In the genomic region with DNA sequence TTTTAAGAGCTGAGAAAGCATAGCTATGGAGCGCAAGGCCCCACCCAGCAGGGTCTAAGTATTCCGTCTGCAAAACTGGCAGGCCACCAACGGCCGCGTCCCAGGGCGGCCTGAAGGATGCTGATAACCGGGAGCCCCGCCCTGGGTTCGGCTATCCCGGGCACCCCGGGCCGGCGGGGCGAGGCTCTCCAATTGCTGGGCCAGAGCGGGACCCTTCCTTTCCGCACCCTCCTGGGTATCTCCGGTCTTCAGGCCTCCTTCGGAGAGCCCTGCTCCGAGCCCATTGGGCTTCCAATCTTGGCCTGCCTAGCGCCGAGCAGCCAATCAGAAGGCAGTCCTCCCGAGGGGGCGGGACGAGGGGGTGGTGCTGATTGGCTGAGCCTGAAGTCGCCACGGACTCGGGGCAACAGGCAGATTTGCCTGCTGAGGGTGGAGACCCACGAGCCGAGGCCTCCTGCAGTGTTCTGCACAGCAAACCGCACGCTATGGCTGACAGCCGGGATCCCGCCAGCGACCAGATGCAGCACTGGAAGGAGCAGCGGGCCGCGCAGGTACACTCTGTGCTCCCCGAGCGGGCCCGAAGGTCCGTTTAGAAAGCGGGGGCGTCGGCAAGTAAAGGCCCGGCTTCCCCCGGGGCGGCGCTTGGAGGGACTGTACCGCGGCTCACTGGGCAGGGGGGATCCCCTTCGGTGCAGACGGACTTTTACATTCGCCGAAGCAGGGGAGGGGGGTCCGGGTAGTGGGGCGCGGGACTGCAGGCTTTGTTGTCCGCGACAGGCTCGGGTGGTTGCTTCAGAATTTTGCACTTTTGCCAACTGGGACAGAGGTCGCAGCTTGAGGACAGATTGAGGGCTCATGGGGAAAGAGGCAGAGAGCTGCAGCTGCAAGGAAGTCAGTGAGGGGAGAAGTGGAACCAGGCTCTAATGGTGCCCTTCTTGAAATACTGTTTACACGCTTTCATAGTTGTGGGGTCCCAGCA, we compare ENCODE assay signal across 8 cellular contexts.
A peak's percentile ranks its signal among the peaks of the same experiment; 100 is the strongest.
DNase-seq lines count a peak whose midpoint lies in the region; ATAC-seq and FAIRE-seq lines count a peak whose summit lies in the region.

Gene CAT, plus strand, starts transcription at position 406 of the 979 bp plus-strand sequence. Its CDS starts 80 bp downstream, at position 486.

- H3K9ac ChIP-seq in endocrine pancreas (ENCODE audit: control insufficient read depth, insufficient read depth, low read length) = peak within 1 kb of the TSS; percentile 54

- DNase-seq in COLO829 (ENCODE audit: low spot score) (peak; percentile 95), HTR-8/SVneo (ENCODE audit: insufficient read length, low spot score) (peak; percentile 98), NOMO-1 treated with dmso at 0.1 percent for 144 hours (lab: John Stamatoyannopoulos, UW; ENCODE audit: unreplicated experiment) (peak; percentile 98), middle frontal gyrus (ENCODE audit: extremely low spot score, low spot score) (peak; percentile 89)
- DNase-seq in activated CD8-positive, alpha-beta memory T cell treated with anti-CD3 and anti-CD28 coated beads for 48 hours (ENCODE audit: low read depth in 2 of 3, low spot score in 2 of 3) = peak; percentile 87 to 94 (median 89)
- peak; percentile 97 for DNase-seq in stimulated activated CD8-positive, alpha-beta memory T cell treated with anti-CD3 and anti-CD28 coated beads, Interleukin-4, amount 100 ng/mL, for 24 hours (ENCODE audit: low read depth)

- H3K27me3 ChIP-seq in endocrine pancreas (ENCODE audit: control insufficient read depth, insufficient read depth, low read length) = no peaks in the 10 kb centered on the region

- no peaks in the 10 kb centered on the region for H3K36me3 ChIP-seq in endocrine pancreas (ENCODE audit: control insufficient read depth, insufficient read depth, low read length)

- H3K4me3 ChIP-seq in endocrine pancreas (ENCODE audit: control insufficient read depth, insufficient read depth, low read length) = peak within 1 kb of the TSS; percentile 73

- peak; percentile 90 for FAIRE-seq in HTR-8/SVneo (lab: Jason Lieb, UNC)

- no peaks in the 10 kb centered on the region for H3K4me1 ChIP-seq in endocrine pancreas (ENCODE audit: control insufficient read depth, insufficient read depth, low read length)

- H3K9me3 ChIP-seq in endocrine pancreas (ENCODE audit: control insufficient read depth, low read length) = no peaks in the 10 kb centered on the region

- ATAC-seq in GM21367 (IDR thresholded peaks at IDR 0.05; ENCODE audit: unreplicated experiment) = peak; percentile 95

Comparison
In these comparisons a context has a peak if more than half of its experiments do, and no peak if none do; other contexts are left out.
1. Peak in every context shown above with its lines: DNase-seq, ATAC-seq and H3K4me3 ChIP-seq.